In genomic region chr1:109493805-109494539, GRCh38 we compare ENCODE assay signal across 8 cellular contexts. TPM values are rescaled to one million over a fixed set of nuclear protein-coding genes. Genes with fewer than 3 reads are reported as not detected.
DNase-seq lines count a peak whose midpoint lies in the region; ATAC-seq and TF ChIP-seq lines count a peak whose summit lies in the region.

CYB561D1 (plus strand) TSS chr1:109494094; CDS start chr1:109494140, 46 bp downstream.

- H3K18ac ChIP-seq in IMR-90 (ENCODE audit: low read depth, low read length): no peak within 1 kb of the TSS

- DNase-seq in DND-41: peak; percentile 92
- peak; percentile 78 for DNase-seq in IMR-90
- DNase-seq in Panc1 (ENCODE audit: low read depth, low spot score): peak; percentile 47
- peak; percentile 87 for DNase-seq in activated T-helper 1 cell treated with anti-CD3 and anti-CD28 coated beads, Interleukin-12 subunit alpha, Interleukin-12 subunit beta, Interleukin-2, Interleukin-4 antibody, amounts not matched to agents 30 ng/mL and 10 ng/mL and 1 ng/mL, durations not matched to agents 14 hours and 24 hours and 36 hours (ENCODE audit: low spot score)
- peak; percentile 77 to 78 for DNase-seq in fibroblast of lung (ENCODE audit: low read depth in 2 of 2)
- DNase-seq in natural killer cell treated with Interleukin-12 subunit alpha and Interleukin-12 subunit beta and Interleukin-15 and Interleukin-18, amount 100 ng/mL, for 72 hours (ENCODE audit: low spot score): peak; percentile 91
- peak; percentile 94 for DNase-seq in stimulated activated naive CD8-positive, alpha-beta T cell treated with anti-CD3 and anti-CD28 coated beads, Interleukin-15, Interleukin-2, amounts not matched to agents 100 U/mL and 50 U/mL, for 24 hours

- H2BK20ac ChIP-seq in IMR-90 (ENCODE audit: low read depth, low read length): no peak within 1 kb of the TSS

- CTCF ChIA-PET in IMR-90 (lab: Yijun Ruan, JAX) (interaction anchor here (0.7 to 8.5 kb wide), 7 partner anchors 9 to 126 kb away, joined by 3 to 75 read pairs (median 3); partner anchors contain the start of gene GNAI3), Panc1 (lab: Charles Lee) (interaction anchor here (0.6 to 2.3 kb wide), 7 partner anchors 8 to 217 kb away, joined by 3 to 15 read pairs (median 3); no protein-coding TSS in a partner anchor)

- H4K8ac ChIP-seq in IMR-90 (ENCODE audit: low read depth in 2 of 2, low read length in 2 of 2): peak within 1 kb of the TSS; percentile 80 to 97

- intact Hi-C loops in IMR-90 (cut with micrococcal nuclease) (loop anchor here (1.0 kb wide), 1 partner anchor 38 kb away; no protein-coding TSS in a partner anchor), Panc1 (cut with micrococcal nuclease; ENCODE audit: unreplicated experiment) (loop anchor here (2.0 kb wide), 1 partner anchor 39 kb away; no protein-coding TSS in a partner anchor)
- intact Hi-C loops in activated T-helper 1 cell treated with anti-CD3 and anti-CD28 coated beads, Interleukin-12 subunit alpha, Interleukin-12 subunit beta, Interleukin-2, Interleukin-4 antibody, amounts not matched to agents 30 ng/mL and 10 ng/mL and 1 ng/mL, durations not matched to agents 14 hours and 24 hours and 36 hours (cut with micrococcal nuclease): loop anchor here (1.0 kb wide), 6 partner anchors 8 to 68 kb away; partner anchors contain the start of genes AMIGO1, ATXN7L2 and PSMA5

- BruUV-seq in IMR-90 (replicated peaks; lab: Mats Ljungman, UMichigan) (no TSS peak), Panc1 (replicated peaks; lab: Mats Ljungman, UMichigan) (no TSS peak)

- peaks cover 8% of the 10 kb centered on the region for H3K9me1 ChIP-seq in IMR-90 (ENCODE audit: insufficient read depth, low read length)

- H3K79me1 ChIP-seq in IMR-90 (ENCODE audit: low read depth in 1 of 2, low read length in 2 of 2): peaks cover 15 to 38% of the 10 kb centered on the region in 2 experiments

- H2BK120ac ChIP-seq in IMR-90 (ENCODE audit: low read depth, low read length): peak within 1 kb of the TSS; percentile 75

- peak within 1 kb of the TSS; percentile 86 for H4K91ac ChIP-seq in IMR-90 (ENCODE audit: insufficient read depth, low read depth, low read length)

- TF ChIP-seq CTCF in DND-41 (IDR thresholded peaks at IDR 0.05; ENCODE audit: borderline replicate concordance, extremely low read depth, low read length, poor library complexity, severe bottlenecking) (peak; percentile 97), IMR-90 (conservative IDR thresholded peaks at IDR 0.05; ENCODE audit: low read depth, low read length) (peak; percentile 98), Panc1 (IDR thresholded peaks at IDR 0.05) (peak; percentile 94), fibroblast of lung (conservative IDR thresholded peaks at IDR 0.05 in 1 of 2, IDR thresholded peaks at IDR 0.05 in 1 of 2; ENCODE audit: low read depth in 1 of 2, low read length in 2 of 2) (peak; percentile 71 to 85)

- no peaks in the 10 kb centered on the region for H3K27me3 ChIP-seq in DND-41 (ENCODE audit: insufficient read depth, low read length, poor library complexity)
- no peaks in the 10 kb centered on the region for H3K27me3 ChIP-seq in IMR-90 (ENCODE audit: control insufficient read depth, insufficient read depth, low read length)
- H3K27me3 ChIP-seq in Panc1 (ENCODE audit: control insufficient read depth, insufficient read depth, low read length): no peaks in the 10 kb centered on the region
- H3K27me3 ChIP-seq in fibroblast of lung (ENCODE audit: control insufficient read depth, insufficient read depth, low read length): no peaks in the 10 kb centered on the region

- H3K4me2 ChIP-seq in DND-41 (ENCODE audit: insufficient read depth, low read length) (peak within 1 kb of the TSS; percentile 76), IMR-90 (ENCODE audit: low read depth, low read length) (peak within 1 kb of the TSS; percentile 77), fibroblast of lung (ENCODE audit: extremely low read depth, insufficient read depth, low read length) (peak within 1 kb of the TSS; percentile 91)

- H3K9me3 ChIP-seq in DND-41 (ENCODE audit: insufficient read depth, low read length, severe bottlenecking) (no peaks in the 10 kb centered on the region), IMR-90 (ENCODE audit: control insufficient read depth, insufficient read depth, low read length) (no peaks in the 10 kb centered on the region), Panc1 (ENCODE audit: control insufficient read depth, insufficient read depth, low read depth, low read length) (no peaks in the 10 kb centered on the region), fibroblast of lung (ENCODE audit: control insufficient read depth, insufficient read depth, low read depth, low read length) (no peaks in the 10 kb centered on the region)

- H3K9me3 Mint-ChIP-seq in activated T-helper 1 cell treated with anti-CD3 and anti-CD28 coated beads, Interleukin-12 subunit alpha, Interleukin-12 subunit beta, Interleukin-2, Interleukin-4 antibody, amounts not matched to agents 30 ng/mL and 10 ng/mL and 1 ng/mL, durations not matched to agents 14 hours and 24 hours and 36 hours: no peaks in the 10 kb centered on the region
- no peaks in the 10 kb centered on the region for H3K9me3 Mint-ChIP-seq in natural killer cell treated with Interleukin-12 subunit alpha and Interleukin-12 subunit beta and Interleukin-15 and Interleukin-18, amount 100 ng/mL, for 72 hours

- peak within 1 kb of the TSS; percentile 88 for H2AFZ ChIP-seq in DND-41 (ENCODE audit: low read depth, low read length)
- H2AFZ ChIP-seq in IMR-90 (replicated peaks; ENCODE audit: low read length, poor library complexity): peak within 1 kb of the TSS; percentile 98
- peak within 1 kb of the TSS; percentile 98 for H2AFZ ChIP-seq in fibroblast of lung (ENCODE audit: low read length)

- peaks cover 14% of the 10 kb centered on the region for H4K20me1 ChIP-seq in DND-41 (ENCODE audit: insufficient read depth, low read length)
- H4K20me1 ChIP-seq in IMR-90 (ENCODE audit: insufficient read depth, low read length): peaks cover 6% of the 10 kb centered on the region; the same call in 1 of the 2 replicates
- no peaks in the 10 kb centered on the region for H4K20me1 ChIP-seq in fibroblast of lung (ENCODE audit: control insufficient read depth, extremely low read depth, insufficient read depth, low read length)

- H3K56ac ChIP-seq in IMR-90 (ENCODE audit: extremely low read depth, insufficient read depth, low read length): 0 out of 2 replicates have a peak within 1 kb of the TSS, but pooled peaks have one; percentile 46

- H3K4me1 ChIP-seq in DND-41 (ENCODE audit: insufficient read depth, low read length) (peaks cover 26% of the 10 kb centered on the region), IMR-90 (ENCODE audit: control insufficient read depth, insufficient read depth, low read length) (peaks cover 8% of the 10 kb centered on the region), Panc1 (ENCODE audit: control insufficient read depth, insufficient read depth, low read length) (peaks cover 6% of the 10 kb centered on the region; the same call in 1 of the 2 replicates), fibroblast of lung (ENCODE audit: control insufficient read depth, extremely low read depth, insufficient read depth, low read length) (peaks cover 3% of the 10 kb centered on the region)

- no peak for TF ChIP-seq POLR2A in IMR-90 (IDR thresholded peaks at IDR 0.05; ENCODE audit: low read depth, low read length)

- POLR2A ChIA-PET in IMR-90 (lab: Charles Lee; ENCODE audit: unreplicated experiment) (no interaction called here), Panc1 (lab: Charles Lee) (interaction anchor here (0.7 kb wide), 1 partner anchor 11 kb away, joined by 4 read pairs; no protein-coding TSS in a partner anchor)

- peak within 1 kb of the TSS; percentile 78 for H3K4ac ChIP-seq in IMR-90 (ENCODE audit: low read depth, low read length)

- peak within 1 kb of the TSS; percentile 59 for H3K9ac ChIP-seq in DND-41 (ENCODE audit: low read depth, low read length)
- peak within 1 kb of the TSS; percentile 75 for H3K9ac ChIP-seq in IMR-90 (ENCODE audit: low read depth, low read length)
- peak within 1 kb of the TSS; percentile 69 for H3K9ac ChIP-seq in fibroblast of lung (ENCODE audit: insufficient read depth, low read length)

- H3K27me3 Mint-ChIP-seq in activated T-helper 1 cell treated with anti-CD3 and anti-CD28 coated beads, Interleukin-12 subunit alpha, Interleukin-12 subunit beta, Interleukin-2, Interleukin-4 antibody, amounts not matched to agents 30 ng/mL and 10 ng/mL and 1 ng/mL, durations not matched to agents 14 hours and 24 hours and 36 hours (ENCODE audit: insufficient read depth): no peaks in the 10 kb centered on the region
- H3K27me3 Mint-ChIP-seq in natural killer cell treated with Interleukin-12 subunit alpha and Interleukin-12 subunit beta and Interleukin-15 and Interleukin-18, amount 100 ng/mL, for 72 hours: no peaks in the 10 kb centered on the region

- H3K79me2 ChIP-seq in DND-41 (ENCODE audit: insufficient read depth, low read length): peaks cover 29% of the 10 kb centered on the region
- no peaks in the 10 kb centered on the region for H3K79me2 ChIP-seq in fibroblast of lung (ENCODE audit: control insufficient read depth, insufficient read depth, low read length)

- no peak within 1 kb of the TSS; the same call in 2 of the 3 replicates for H2BK15ac ChIP-seq in IMR-90 (ENCODE audit: low read depth, low read length)

- H2AK5ac ChIP-seq in IMR-90 (ENCODE audit: low read depth, low read length): 0 out of 2 replicates have a peak within 1 kb of the TSS, but pooled peaks have one; percentile 29

- H3K4me3 Mint-ChIP-seq in activated T-helper 1 cell treated with anti-CD3 and anti-CD28 coated beads, Interleukin-12 subunit alpha, Interleukin-12 subunit beta, Interleukin-2, Interleukin-4 antibody, amounts not matched to agents 30 ng/mL and 10 ng/mL and 1 ng/mL, durations not matched to agents 14 hours and 24 hours and 36 hours: peak within 1 kb of the TSS; percentile 96
- peak within 1 kb of the TSS; percentile 94 for H3K4me3 Mint-ChIP-seq in natural killer cell treated with Interleukin-12 subunit alpha and Interleukin-12 subunit beta and Interleukin-15 and Interleukin-18, amount 100 ng/mL, for 72 hours

- ATAC-seq in DND-41 (ENCODE audit: insufficient read depth, low read depth) (peak; percentile 90), GM21528 (IDR thresholded peaks at IDR 0.05; ENCODE audit: low FRiP score, unreplicated experiment) (peak; percentile 82), IMR-90 (ENCODE audit: low read depth) (peak; percentile 95), Panc1 (peak; percentile 94)
- peak; percentile 95 to 96 for ATAC-seq in natural killer cell treated with Interleukin-12 subunit alpha and Interleukin-12 subunit beta and Interleukin-15 and Interleukin-18, amount 100 ng/mL, for 72 hours
- ATAC-seq in stimulated activated naive CD8-positive, alpha-beta T cell treated with anti-CD3 and anti-CD28 coated beads, Interleukin-15, Interleukin-2, amounts not matched to agents 100 U/mL and 50 U/mL, for 24 hours: peak; percentile 91

- in situ Hi-C loops in IMR-90 (cut with MboI; ENCODE audit: low sequenced_read_pairs): no loop called here
- in situ Hi-C loops in Panc1 (cut with HindIII; ENCODE audit: low pct_unique_long_range_greater_than_20kb, low sequenced_read_pairs): no loop called here

- H3K23ac ChIP-seq in IMR-90 (ENCODE audit: low read depth, low read length): peak within 1 kb of the TSS; percentile 84

- H3K36me3 ChIP-seq in DND-41 (ENCODE audit: insufficient read depth, low read length) (peaks cover 64% of the 10 kb centered on the region), IMR-90 (ENCODE audit: control insufficient read depth, insufficient read depth, low read length) (peaks cover 19% of the 10 kb centered on the region), Panc1 (ENCODE audit: control insufficient read depth, insufficient read depth, low read length) (no peaks in the 10 kb centered on the region; the same call in 1 of the 2 replicates), fibroblast of lung (ENCODE audit: control insufficient read depth, insufficient read depth, low read length) (peaks cover 11% of the 10 kb centered on the region)

- H3K4me3 ChIP-seq in DND-41 (ENCODE audit: low read depth in 1 of 2, low read length in 2 of 2) (peak within 1 kb of the TSS; percentile 65 to 74), IMR-90 (ENCODE audit: insufficient read depth, low read depth, low read length) (peak within 1 kb of the TSS; percentile 91), Panc1 (ENCODE audit: low read depth in 2 of 2, low read length in 2 of 2) (peak within 1 kb of the TSS; percentile 71 to 75), fibroblast of lung (replicated peaks in 1 of 4; ENCODE audit: control extremely low read depth in 1 of 4, insufficient read depth in 1 of 4, low read depth in 3 of 4, low read length in 4 of 4) (peak within 1 kb of the TSS; percentile 85 to 97 (median 96))

- peak within 1 kb of the TSS; percentile 79 for H3K27ac ChIP-seq in DND-41 (ENCODE audit: low read length)
- peak within 1 kb of the TSS; percentile 86 for H3K27ac ChIP-seq in IMR-90 (ENCODE audit: insufficient read depth, low read length)
- peak within 1 kb of the TSS; percentile 73 for H3K27ac ChIP-seq in Panc1 (ENCODE audit: low read length)
- peak within 1 kb of the TSS; percentile 55 for H3K27ac ChIP-seq in fibroblast of lung (ENCODE audit: insufficient read depth, low read length)

- peak within 1 kb of the TSS; percentile 84 for H2BK5ac ChIP-seq in IMR-90 (ENCODE audit: low read depth, low read length, poor library complexity, severe bottlenecking)

- dilution Hi-C loops in IMR-90 (cut with HindIII; ENCODE audit: low sequenced_read_pairs, unreplicated experiment): no loop called here

- H3K27ac Mint-ChIP-seq in activated T-helper 1 cell treated with anti-CD3 and anti-CD28 coated beads, Interleukin-12 subunit alpha, Interleukin-12 subunit beta, Interleukin-2, Interleukin-4 antibody, amounts not matched to agents 30 ng/mL and 10 ng/mL and 1 ng/mL, durations not matched to agents 14 hours and 24 hours and 36 hours: peak within 1 kb of the TSS; percentile 71
- H3K27ac Mint-ChIP-seq in natural killer cell treated with Interleukin-12 subunit alpha and Interleukin-12 subunit beta and Interleukin-15 and Interleukin-18, amount 100 ng/mL, for 72 hours: peak within 1 kb of the TSS; percentile 69 to 86

- peaks cover 34% of the 10 kb centered on the region for H3K4me1 Mint-ChIP-seq in activated T-helper 1 cell treated with anti-CD3 and anti-CD28 coated beads, Interleukin-12 subunit alpha, Interleukin-12 subunit beta, Interleukin-2, Interleukin-4 antibody, amounts not matched to agents 30 ng/mL and 10 ng/mL and 1 ng/mL, durations not matched to agents 14 hours and 24 hours and 36 hours (ENCODE audit: low read depth)
- H3K4me1 Mint-ChIP-seq in natural killer cell treated with Interleukin-12 subunit alpha and Interleukin-12 subunit beta and Interleukin-15 and Interleukin-18, amount 100 ng/mL, for 72 hours (ENCODE audit: low read depth in 2 of 2): peaks cover 21 to 24% of the 10 kb centered on the region in 2 donors

- peak within 1 kb of the TSS; percentile 35 for H2AK9ac ChIP-seq in IMR-90 (replicated peaks; ENCODE audit: low read depth, low read length, poor library complexity)

- peaks cover 36% of the 10 kb centered on the region for H3K36me3 Mint-ChIP-seq in activated T-helper 1 cell treated with anti-CD3 and anti-CD28 coated beads, Interleukin-12 subunit alpha, Interleukin-12 subunit beta, Interleukin-2, Interleukin-4 antibody, amounts not matched to agents 30 ng/mL and 10 ng/mL and 1 ng/mL, durations not matched to agents 14 hours and 24 hours and 36 hours (ENCODE audit: low read depth)
- peaks cover 7% of the 10 kb centered on the region for H3K36me3 Mint-ChIP-seq in natural killer cell treated with Interleukin-12 subunit alpha and Interleukin-12 subunit beta and Interleukin-15 and Interleukin-18, amount 100 ng/mL, for 72 hours

- peak; percentile 71 for TF ChIP-seq RAD21 in IMR-90 (IDR thresholded peaks at IDR 0.05; ENCODE audit: low read length)

- peak within 1 kb of the TSS; percentile 77 for H3K14ac ChIP-seq in IMR-90 (replicated peaks; ENCODE audit: low read depth, low read length)

- 0% methylated on average over 7 of the region's 44 CpGs; no CpG with 5 or more reads in 1 of the 2 experiments for WGBS in IMR-90 (ENCODE audit: extremely low coverage in 2 of 2, insufficient read length in 1 of 2), 2 experiments

- peak within 1 kb of the TSS; percentile 74 for H4K5ac ChIP-seq in IMR-90 (ENCODE audit: low read depth, low read length)

RNA-seq across cellular contexts. Expression of gene CYB561D1, which starts in this region (rescaled TPM):
- total RNA-seq in IMR-90 (2012; rRNA removed): 3.6 and 5.7 TPM in 2 replicates
- polyA plus RNA-seq in IMR-90 (2012; rRNA removed): 5.6 and 8.1 TPM in 2 replicates
- polyA plus RNA-seq in IMR-90 (2012; cell fraction: cytosol; rRNA removed): 2.6 and 4.6 TPM in 2 replicates
- 9.2 and 15.0 TPM in 2 replicates for polyA plus RNA-seq in IMR-90 (2012; cell fraction: nucleus; rRNA removed; ENCODE audit: low replicate concordance)
- 4.5 TPM for total RNA-seq in Panc1 (2021; ENCODE audit: unreplicated experiment)
- polyA plus RNA-seq in Panc1 (2012; ENCODE audit: insufficient read length): 3.0 TPM
- 12.6 and 13.4 TPM in 2 replicates for total RNA-seq in activated T-helper 1 cell treated with anti-CD3 and anti-CD28 coated beads, Interleukin-12 subunit alpha, Interleukin-12 subunit beta, Interleukin-2, Interleukin-4 antibody, amounts not matched to agents 30 ng/mL and 10 ng/mL and 1 ng/mL, durations not matched to agents 14 hours and 24 hours and 36 hours
- total RNA-seq in fibroblast of lung: 5.1 and 6.6 TPM in 2 replicates
- 4.7 and 5.1 TPM in 2 replicates for polyA plus RNA-seq in fibroblast of lung
- polyA plus RNA-seq in fibroblast of lung (2012): 4.3 and 5.6 TPM in 2 replicates
- 9.3 and 15.4 TPM in 2 replicates for polyA minus RNA-seq in fibroblast of lung (ENCODE audit: low replicate concordance)
- total RNA-seq in natural killer cell treated with Interleukin-12 subunit alpha and Interleukin-12 subunit beta and Interleukin-15 and Interleukin-18, amount 100 ng/mL, for 72 hours: 10 to 100 TPM; 13.1 to 18.7 TPM

Comparison
In these comparisons a context has a peak if more than half of its experiments do, and no peak if none do; other contexts are left out.
1. Peak in every context shown above with its lines: DNase-seq, ATAC-seq, H3K4me3 ChIP-seq and H3K27ac ChIP-seq.